Comparison of ENCODE assay signal across 28 cellular contexts in genomic region chr1:59900640-59901039, GRCh38. TPM values are rescaled to one million over a fixed set of nuclear protein-coding genes. Genes with fewer than 3 reads are reported as not detected.
A peak's percentile ranks its signal among the peaks of the same experiment; 100 is the strongest.
DNase-seq lines count a peak whose midpoint lies in the region; ATAC-seq and TF ChIP-seq lines count a peak whose summit lies in the region.
"Had no signal": no experiment of that assay in that cellular context is flagged by ENCODE, and none has a peak within 500 bp of the region (broad histone marks: within the 10 kb centered on the region; RNA-seq: fewer than 3 reads in every experiment).

No MANE protein-coding gene starts in this region.

- H2BK120ac ChIP-seq in H9 (ENCODE audit: low read depth, low read length, poor library complexity, severe bottlenecking), result no peak overlapping the region

- DNase-seq in H9 (peak; percentile 51), PC-3 (no peak), epithelial cell of proximal tubule (ENCODE audit: low read depth) (no peak), neural progenitor cell (ENCODE audit: low spot score) (peak; percentile 47), NCI-H1417 treated with DMSO at 0.1 percent for 48 hours (lab: John Stamatoyannopoulos, UW) (no peak), activated T-cell treated with anti-CD3 and anti-CD28 coated beads for 4 hours (no peak), epidermal melanocyte (ENCODE audit: insufficient read length, low spot score) (no peak)
- DNase-seq: activated CD8-positive, alpha-beta T cell treated with anti-CD3 and anti-CD28 coated beads for 36 hours; activated naive CD4-positive, alpha-beta T cell treated with anti-CD3 and anti-CD28 coated beads, Interleukin-2, amount 10 ng/mL, durations not matched to agents 7 days and 5 days; activated T-cell treated with anti-CD3 and anti-CD28 coated beads, Interleukin-2, amount 50 U/mL, for 24 hours; aorta; Calu3; GF-D8; IMR-90; NCI-H1048; NCI-H2081 treated with DMSO at 0.1 percent for 48 hours; NCI-H510A; nephron progenitor cell; SHP77 treated with DMSO at 0.1 percent for 48 hours; small intestine; stimulated activated CD4-positive, alpha-beta T cell treated with anti-CD3 and anti-CD28 coated beads, Interleukin-4, amount 100 ng/mL, for 1 hour; stomach; T-helper 17 cell had no signal

- no peak overlapping the region for H3K27ac Mint-ChIP-seq in H9
- H3K27ac Mint-ChIP-seq in neural progenitor cell, result no peak overlapping the region
- H3K27ac Mint-ChIP-seq: activated CD8-positive, alpha-beta T cell treated with anti-CD3 and anti-CD28 coated beads for 36 hours; activated naive CD4-positive, alpha-beta T cell treated with anti-CD3 and anti-CD28 coated beads, Interleukin-2, amount 10 ng/mL, durations not matched to agents 7 days and 5 days; activated T-cell treated with anti-CD3 and anti-CD28 coated beads, Interleukin-2, amount 50 U/mL, for 24 hours; B cell; nephron progenitor cell; T-helper 17 cell; type B pancreatic cell had no signal

- H2AK5ac ChIP-seq in H9 (ENCODE audit: insufficient read length, low read length), result no peak overlapping the region

- H3K56ac ChIP-seq in H9 (ENCODE audit: insufficient read length, low read depth, low read length), result no peak overlapping the region

- WGBS in H9 (ENCODE audit: extremely low coverage, insufficient read length, low lambda C conversion rate), result no CpG with 5 or more reads among the region's 2 CpGs

- no peaks in the 10 kb centered on the region for H3K36me3 Mint-ChIP-seq in H9 (ENCODE audit: insufficient read depth in 1 of 3, low read depth in 3 of 3)
- no peaks in the 10 kb centered on the region for H3K36me3 Mint-ChIP-seq in neural progenitor cell
- H3K36me3 Mint-ChIP-seq: activated naive CD4-positive, alpha-beta T cell treated with anti-CD3 and anti-CD28 coated beads, Interleukin-2, amount 10 ng/mL, durations not matched to agents 7 days and 5 days; type B pancreatic cell had no signal

- no peak overlapping the region for H3K4ac ChIP-seq in H9 (ENCODE audit: low read depth, low read length)

- H3F3A ChIP-seq in PC-3 (ENCODE audit: low read length, unreplicated experiment) (no peaks in the 10 kb centered on the region), neural progenitor cell (ENCODE audit: low read depth) (no peaks in the 10 kb centered on the region)

- no peak overlapping the region for H3K14ac ChIP-seq in H9 (ENCODE audit: insufficient read depth, low read length)

- H3K23ac ChIP-seq in H9 (ENCODE audit: insufficient read length, low read depth, low read length), result no peak overlapping the region

- BruUV-seq in PC-3 (replicated peaks; lab: Mats Ljungman, UMichigan), result no TSS peak

- no peak overlapping the region for H4K8ac ChIP-seq in H9 (replicated peaks; ENCODE audit: insufficient read length, low read depth, low read length)

- no peak overlapping the region for H2BK20ac ChIP-seq in H9 (ENCODE audit: low read depth, low read length, poor library complexity, severe bottlenecking)

- H3K9ac ChIP-seq in H9 (ENCODE audit: extremely low read depth, insufficient read length, low read length), result no peak overlapping the region
- no peak overlapping the region for H3K9ac ChIP-seq in PC-3 (ENCODE audit: low read length)
- no peak overlapping the region for H3K9ac ChIP-seq in neural progenitor cell

- H3K4me1 ChIP-seq in H9 (ENCODE audit: insufficient read depth, low read length) (no peaks in the 10 kb centered on the region), PC-3 (ENCODE audit: insufficient read depth, low read length) (no peaks in the 10 kb centered on the region), neural progenitor cell (no peaks in the 10 kb centered on the region)

- H3T11ph ChIP-seq in H9 (ENCODE audit: low read length), result no peak overlapping the region

- H3K36me3 ChIP-seq in PC-3 (ENCODE audit: low read depth, low read length) (no peaks in the 10 kb centered on the region), neural progenitor cell (no peaks in the 10 kb centered on the region)
- H3K36me3 ChIP-seq: stomach had no signal

- H3K79me1 ChIP-seq in H9 (ENCODE audit: insufficient read depth, low read depth, low read length, poor library complexity, severe bottlenecking), result no peaks in the 10 kb centered on the region

- TF ChIP-seq CTCF in H9 (conservative IDR thresholded peaks at IDR 0.05), result peak; percentile 59
- TF ChIP-seq CTCF in PC-3 (conservative IDR thresholded peaks at IDR 0.05; ENCODE audit: low read depth, low read length), result 0 out of 2 replicates have a peak, but pooled peaks have one; percentile 9
- peak; percentile 33 for TF ChIP-seq CTCF in epithelial cell of proximal tubule (conservative IDR thresholded peaks at IDR 0.05; ENCODE audit: low read depth, low read length)
- TF ChIP-seq CTCF in neural progenitor cell (IDR thresholded peaks at IDR 0.05), result peak; percentile 49

- H3K4me1 Mint-ChIP-seq in H9 (peaks cover 7 to 14% of the 10 kb centered on the region in 2 experiments), neural progenitor cell (no peaks in the 10 kb centered on the region)
- H3K4me1 Mint-ChIP-seq: nephron progenitor cell had no signal

- no peak overlapping the region for H3K4me2 ChIP-seq in H9 (ENCODE audit: insufficient read depth, insufficient read length, low read length)
- H3K4me2 ChIP-seq in PC-3 (ENCODE audit: low read length), result no peak overlapping the region
- no peak overlapping the region for H3K4me2 ChIP-seq in neural progenitor cell
- H3K4me2 ChIP-seq: hepatocyte had no signal

- no peaks in the 10 kb centered on the region for H3K9me2 ChIP-seq in PC-3 (replicated peaks; ENCODE audit: low read length)

- H3K79me2 ChIP-seq in H9 (ENCODE audit: insufficient read depth, low read length) (no peaks in the 10 kb centered on the region), PC-3 (ENCODE audit: low read length) (no peaks in the 10 kb centered on the region), neural progenitor cell (ENCODE audit: low read depth) (no peaks in the 10 kb centered on the region)
- H3K79me2 ChIP-seq: hepatocyte had no signal

- POLR2A ChIA-PET in PC-3 (lab: Charles Lee; ENCODE audit: unreplicated experiment), result no interaction called here

- no peak overlapping the region for H2BK5ac ChIP-seq in H9 (ENCODE audit: insufficient read length, low read length)

- H3K9me3 ChIP-seq in H9 (ENCODE audit: control insufficient read depth, low read depth, low read length) (no peaks in the 10 kb centered on the region), PC-3 (ENCODE audit: low read length) (no peaks in the 10 kb centered on the region), neural progenitor cell (ENCODE audit: low read depth) (no peaks in the 10 kb centered on the region)
- H3K9me3 ChIP-seq: stomach had no signal

- H2BK12ac ChIP-seq in H9 (ENCODE audit: insufficient read length, low read depth, low read length), result no peak overlapping the region

- H3K18ac ChIP-seq in H9 (ENCODE audit: insufficient read length, low read depth, low read length), result no peak overlapping the region

- no peaks in the 10 kb centered on the region for H3K27me3 Mint-ChIP-seq in H9 (ENCODE audit: low read depth)
- peaks cover 2% of the 10 kb centered on the region for H3K27me3 Mint-ChIP-seq in neural progenitor cell (ENCODE audit: insufficient read depth, low read depth)
- H3K27me3 Mint-ChIP-seq: activated naive CD4-positive, alpha-beta T cell treated with anti-CD3 and anti-CD28 coated beads, Interleukin-2, amount 10 ng/mL, durations not matched to agents 7 days and 5 days; activated T-cell treated with anti-CD3 and anti-CD28 coated beads, Interleukin-2, amount 50 U/mL, for 24 hours had no signal

- H4K20me1 ChIP-seq in H9 (ENCODE audit: control insufficient read depth, insufficient read depth, insufficient read length) (no peaks in the 10 kb centered on the region), PC-3 (ENCODE audit: low read length) (no peaks in the 10 kb centered on the region), neural progenitor cell (ENCODE audit: low read depth) (no peaks in the 10 kb centered on the region)

- H3K27me3 ChIP-seq in H9 (ENCODE audit: insufficient read depth, low read length) (no peaks in the 10 kb centered on the region), PC-3 (ENCODE audit: low read length) (no peaks in the 10 kb centered on the region; the same call in 1 of the 2 replicates), neural progenitor cell (no peaks in the 10 kb centered on the region)
- H3K27me3 ChIP-seq: hepatocyte, stomach had no signal

- no peak overlapping the region for H2AFZ ChIP-seq in H9 (ENCODE audit: low read length)
- H2AFZ ChIP-seq in PC-3 (ENCODE audit: low read length), result no peak overlapping the region
- H2AFZ ChIP-seq in neural progenitor cell (replicated peaks), result no peak overlapping the region
- H2AFZ ChIP-seq: hepatocyte had no signal

- H3K9me3 Mint-ChIP-seq in H9, result no peaks in the 10 kb centered on the region
- H3K9me3 Mint-ChIP-seq in neural progenitor cell, result no peaks in the 10 kb centered on the region
- H3K9me3 Mint-ChIP-seq: activated CD8-positive, alpha-beta T cell treated with anti-CD3 and anti-CD28 coated beads for 36 hours; activated naive CD4-positive, alpha-beta T cell treated with anti-CD3 and anti-CD28 coated beads, Interleukin-2, amount 10 ng/mL, durations not matched to agents 7 days and 5 days; activated T-cell treated with anti-CD3 and anti-CD28 coated beads, Interleukin-2, amount 50 U/mL, for 24 hours; nephron progenitor cell; type B pancreatic cell had no signal

- H3K4me3 Mint-ChIP-seq in H9, result no peak overlapping the region
- H3K4me3 Mint-ChIP-seq in neural progenitor cell, result no peak overlapping the region
- H3K4me3 Mint-ChIP-seq: activated CD8-positive, alpha-beta T cell treated with anti-CD3 and anti-CD28 coated beads for 36 hours; activated naive CD4-positive, alpha-beta T cell treated with anti-CD3 and anti-CD28 coated beads, Interleukin-2, amount 10 ng/mL, durations not matched to agents 7 days and 5 days; activated T-cell treated with anti-CD3 and anti-CD28 coated beads, Interleukin-2, amount 50 U/mL, for 24 hours; B cell; nephron progenitor cell; T-helper 17 cell; type B pancreatic cell had no signal

- H3K23me2 ChIP-seq in H9 (ENCODE audit: insufficient read length, low read depth, low read length, poor library complexity, severe bottlenecking), result no peaks in the 10 kb centered on the region

- H3K27ac ChIP-seq in H9 (ENCODE audit: insufficient read length, low read depth, low read length) (no peak overlapping the region), PC-3 (ENCODE audit: low read length) (no peak overlapping the region), neural progenitor cell (no peak overlapping the region)
- H3K27ac ChIP-seq: hepatocyte, stomach had no signal

- no peak overlapping the region for H2BK15ac ChIP-seq in H9 (ENCODE audit: low read depth, low read length)

- H3K4me3 ChIP-seq in PC-3 (ENCODE audit: low read length), result no peak overlapping the region
- no peak overlapping the region for H3K4me3 ChIP-seq in epithelial cell of proximal tubule (ENCODE audit: low read depth, low read length)
- no peak overlapping the region for H3K4me3 ChIP-seq in neural progenitor cell
- H3K4me3 ChIP-seq: GM12878, hepatocyte, stomach had no signal

- intact Hi-C loops in PC-3 (cut with micrococcal nuclease), result no loop called here

- no peak for ATAC-seq in PC-3
- ATAC-seq: activated CD8-positive, alpha-beta T cell treated with anti-CD3 and anti-CD28 coated beads for 36 hours; GM12878; T-helper 17 cell had no signal

- no peak overlapping the region for H4K91ac ChIP-seq in H9 (ENCODE audit: insufficient read length, low read depth, low read length)

- CTCF ChIA-PET in PC-3 (lab: Charles Lee), result no interaction called here

- H4K5ac ChIP-seq in H9 (ENCODE audit: insufficient read length, low read depth, low read length), result no peak overlapping the region

RNA-seq across cellular contexts. Expression of gene CYP2J2, which starts 25.9 kb away (rescaled TPM):
- 0.57 and 0.86 TPM in 2 replicates for total RNA-seq in H9 (2021)
- total RNA-seq in PC-3 (2014; rRNA removed), result 0.44 and 0.75 TPM in 2 replicates
- 4.3 and 4.6 TPM in 2 replicates for total RNA-seq in epithelial cell of proximal tubule
- 0.07 and 0.19 TPM in 2 replicates for total RNA-seq in neural progenitor cell (ENCODE audit: low replicate concordance)
- total RNA-seq: posterior vena cava had no signal

Comparison
In these comparisons a context has a peak if more than half of its experiments do, and no peak if none do; other contexts are left out.
1. DNase-seq: peak in H9 (single experiment) and neural progenitor cell (single experiment); none in PC-3 (single experiment), epithelial cell of proximal tubule (single experiment), NCI-H1417 treated with DMSO at 0.1 percent for 48 hours (single experiment), activated T-cell treated with anti-CD3 and anti-CD28 coated beads for 4 hours (single experiment) and epidermal melanocyte (single experiment).
2. CTCF ChIP-seq: peak in every context shown above with its lines; median percentile 59 in H9; 49 in neural progenitor cell; 33 in epithelial cell of proximal tubule; 9 in PC-3.